In genomic region chr2:210544839-210545238, GRCh38 we compare ENCODE assay signal across 14 cellular contexts. TPM values are rescaled to one million over a fixed set of nuclear protein-coding genes. Genes with fewer than 3 reads are reported as not detected.
DNase-seq lines count a peak whose midpoint lies in the region; TF ChIP-seq lines count a peak whose summit lies in the region.
"Had no signal": no experiment of that assay in that cellular context is flagged by ENCODE, and none has a peak within 500 bp of the region (broad histone marks: within the 10 kb centered on the region; RNA-seq: fewer than 3 reads in every experiment).

No MANE protein-coding gene starts in this region.

- no peaks in the 10 kb centered on the region for H3K9me3 Mint-ChIP-seq in activated naive CD4-positive, alpha-beta T cell treated with anti-CD3 and anti-CD28 coated beads, Interleukin-2, amount 10 ng/mL, durations not matched to agents 7 days and 5 days
- H3K9me3 Mint-ChIP-seq: CD4-positive, alpha-beta T cell had no signal

- H3K27ac Mint-ChIP-seq in activated naive CD4-positive, alpha-beta T cell treated with anti-CD3 and anti-CD28 coated beads, Interleukin-2, amount 10 ng/mL, durations not matched to agents 7 days and 5 days, result no peak overlapping the region
- H3K27ac Mint-ChIP-seq: B cell; CD4-positive, alpha-beta T cell had no signal

- H3K36me3 ChIP-seq in duodenal mucosa (ENCODE audit: control insufficient read depth in 1 of 2, insufficient read depth in 2 of 2, low read length in 2 of 2), result no peaks in the 10 kb centered on the region
- no peaks in the 10 kb centered on the region for H3K36me3 ChIP-seq in smooth muscle cell (ENCODE audit: low read depth)
- no peaks in the 10 kb centered on the region for H3K36me3 ChIP-seq in MG63

- H3K79me2 ChIP-seq in smooth muscle cell (ENCODE audit: low read depth), result no peaks in the 10 kb centered on the region

- H3K4me2 ChIP-seq in smooth muscle cell, result no peak overlapping the region

- CTCF ChIA-PET in activated naive CD4-positive, alpha-beta T cell treated with anti-CD3 and anti-CD28 coated beads, Interleukin-2, amount 10 ng/mL, durations not matched to agents 7 days and 5 days (lab: Charles Lee), result no interaction called here

- H4K20me1 ChIP-seq in smooth muscle cell (ENCODE audit: low read depth), result no peaks in the 10 kb centered on the region

- DNase-seq in ELF-1 (ENCODE audit: low read depth, low spot score) (peak; percentile 4), NCI-H82 (lab: John Stamatoyannopoulos, UW) (peak; percentile 24), smooth muscle cell (lab: John Stamatoyannopoulos, UW; ENCODE audit: unreplicated experiment) (no peak), MG63 (no peak), NCI-H2196 (lab: John Stamatoyannopoulos, UW; ENCODE audit: unreplicated experiment) (no peak)
- DNase-seq in activated naive CD4-positive, alpha-beta T cell treated with anti-CD3 and anti-CD28 coated beads, Interleukin-2, amount 10 ng/mL, durations not matched to agents 7 days and 5 days, result no peak
- DNase-seq: C1 segment of cervical spinal cord; Calu3; CD4-positive, alpha-beta T cell; DMS 273 treated with DMSO at 0.1 percent for 48 hours; GM23248 had no signal

- H3K36me3 Mint-ChIP-seq in activated naive CD4-positive, alpha-beta T cell treated with anti-CD3 and anti-CD28 coated beads, Interleukin-2, amount 10 ng/mL, durations not matched to agents 7 days and 5 days, result no peaks in the 10 kb centered on the region

- H2AFZ ChIP-seq in smooth muscle cell (ENCODE audit: low read depth), result peak overlapping the region; percentile 29
- H2AFZ ChIP-seq: GM23248 had no signal

- no peaks in the 10 kb centered on the region for H3K27me3 Mint-ChIP-seq in activated naive CD4-positive, alpha-beta T cell treated with anti-CD3 and anti-CD28 coated beads, Interleukin-2, amount 10 ng/mL, durations not matched to agents 7 days and 5 days
- H3K27me3 Mint-ChIP-seq: CD4-positive, alpha-beta T cell had no signal

- WGBS in smooth muscle cell (ENCODE audit: low lambda C conversion rate), result 38% methylated on average over 4 of the region's 4 CpGs

- H3K4me3 Mint-ChIP-seq in activated naive CD4-positive, alpha-beta T cell treated with anti-CD3 and anti-CD28 coated beads, Interleukin-2, amount 10 ng/mL, durations not matched to agents 7 days and 5 days, result no peak overlapping the region
- H3K4me3 Mint-ChIP-seq: B cell; CD4-positive, alpha-beta T cell had no signal

- peak overlapping the region in 1 of 2 donors; percentile 74 for H3K9ac ChIP-seq in duodenal mucosa (ENCODE audit: low read depth in 1 of 2, low read length in 2 of 2)
- no peak overlapping the region for H3K9ac ChIP-seq in smooth muscle cell (ENCODE audit: low read depth)
- H3K9ac ChIP-seq: GM23248 had no signal

- no peaks in the 10 kb centered on the region for H3F3A ChIP-seq in smooth muscle cell (ENCODE audit: low read depth)

- H3K9me3 ChIP-seq in duodenal mucosa (ENCODE audit: control insufficient read depth in 1 of 2, low read length in 2 of 2) (no peaks in the 10 kb centered on the region), smooth muscle cell (replicated peaks; ENCODE audit: low read depth) (no peaks in the 10 kb centered on the region), MG63 (no peaks in the 10 kb centered on the region)

- H3K4me3 ChIP-seq in duodenal mucosa (ENCODE audit: low read depth in 1 of 2, low read length in 2 of 2) (peak overlapping the region; percentile 63 to 66), smooth muscle cell (peak overlapping the region; percentile 44), MG63 (no peak overlapping the region)
- H3K4me3 ChIP-seq: GM12878, GM23248 had no signal

- TF ChIP-seq CTCF in smooth muscle cell (IDR thresholded peaks at IDR 0.05; ENCODE audit: borderline replicate concordance, insufficient read depth, poor library complexity, severe bottlenecking), result no peak

- no peaks in the 10 kb centered on the region for H3K4me1 Mint-ChIP-seq in activated naive CD4-positive, alpha-beta T cell treated with anti-CD3 and anti-CD28 coated beads, Interleukin-2, amount 10 ng/mL, durations not matched to agents 7 days and 5 days
- H3K4me1 Mint-ChIP-seq: B cell had no signal

- H3K4me1 ChIP-seq in duodenal mucosa (ENCODE audit: control insufficient read depth in 1 of 2, insufficient read depth in 2 of 2, low read length in 2 of 2), result peaks cover 13 to 20% of the 10 kb centered on the region in 2 donors
- no peaks in the 10 kb centered on the region for H3K4me1 ChIP-seq in smooth muscle cell (ENCODE audit: low read depth)

- H3K27ac ChIP-seq in duodenal mucosa (ENCODE audit: low read depth, low read length) (no peak overlapping the region), smooth muscle cell (ENCODE audit: low read depth) (no peak overlapping the region)
- H3K27ac ChIP-seq: GM23248 had no signal

- H3K27me3 ChIP-seq in duodenal mucosa (ENCODE audit: control insufficient read depth in 1 of 2, insufficient read depth in 2 of 2, low read length in 2 of 2), result no peaks in the 10 kb centered on the region
- no peaks in the 10 kb centered on the region for H3K27me3 ChIP-seq in smooth muscle cell (ENCODE audit: low read depth)
- no peaks in the 10 kb centered on the region for H3K27me3 ChIP-seq in MG63

RNA-seq across cellular contexts. Expression of gene CPS1, which starts 11.6 kb away (rescaled TPM):
- 6.3 and 8.3 TPM in 2 replicates for total RNA-seq in smooth muscle cell
- polyA plus RNA-seq in smooth muscle cell, result 0.54 and 0.63 TPM in 2 replicates
- 6.3 and 11.4 TPM in 2 replicates for total RNA-seq in MG63 (2014; rRNA removed; shearing (Covaris generic); ENCODE audit: low replicate concordance)

Comparison
In these comparisons a context has a peak if more than half of its experiments do, and no peak if none do; other contexts are left out.
1. DNase-seq: peak in ELF-1 (single experiment) and NCI-H82 (single experiment); none in smooth muscle cell (single experiment), MG63 (single experiment), activated naive CD4-positive, alpha-beta T cell treated with anti-CD3 and anti-CD28 coated beads, Interleukin-2, amount 10 ng/mL, durations not matched to agents 7 days and 5 days (single experiment) and NCI-H2196 (single experiment).